ENCODE assay signal across 8 cellular contexts in the genomic region with DNA sequence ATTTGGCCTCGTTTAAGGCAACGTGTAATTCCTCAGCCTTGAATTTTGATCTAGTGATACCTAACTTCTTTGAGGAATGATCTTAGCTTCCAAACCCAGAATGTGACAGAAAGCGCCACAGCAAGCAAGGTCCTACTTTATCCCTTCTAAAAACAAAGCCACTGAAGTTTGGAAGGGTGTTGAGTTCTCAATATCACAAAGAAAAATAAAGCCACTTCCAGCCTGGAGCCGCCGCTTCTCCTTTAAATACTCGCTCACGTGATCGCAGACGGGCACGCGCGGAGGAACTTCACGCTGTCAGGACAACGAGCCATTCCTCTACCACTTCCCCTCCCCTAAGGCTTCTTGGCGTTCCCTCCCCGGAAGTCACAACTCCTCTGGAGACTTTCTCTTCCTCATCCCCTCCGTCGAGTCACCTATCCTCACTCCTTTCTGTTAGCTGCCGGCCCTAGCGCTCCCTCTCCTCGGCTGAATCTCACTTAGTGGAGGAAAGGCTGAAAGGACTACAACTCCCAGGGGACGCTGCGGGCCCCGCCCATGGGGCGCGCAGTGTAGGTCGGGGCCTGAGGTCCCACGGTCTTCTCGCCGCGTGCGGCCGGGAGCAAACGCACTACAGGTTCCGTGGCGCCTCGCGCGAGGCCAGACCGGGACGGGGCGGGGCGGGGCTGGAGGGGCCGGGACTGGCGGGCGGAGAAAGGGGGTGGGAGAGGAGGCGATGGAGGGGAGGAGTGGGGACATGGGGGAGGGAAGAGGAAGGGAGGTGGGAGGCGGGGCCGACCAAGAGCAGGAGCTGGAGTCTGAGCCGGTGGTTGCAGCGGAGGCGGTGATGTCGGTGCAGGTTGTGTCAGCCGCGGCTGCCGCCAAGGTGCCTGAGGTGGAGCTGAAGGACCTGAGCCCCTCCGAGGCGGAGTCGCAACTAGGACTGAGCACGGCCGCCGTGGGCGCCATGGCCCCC. TPM values are rescaled to one million over a fixed set of nuclear protein-coding genes. Genes with fewer than 3 reads are reported as not detected.
DNase-seq lines count a peak whose midpoint lies in the region; ATAC-seq and TF ChIP-seq lines count a peak whose summit lies in the region.

AHCYL2 (plus strand) TSS at position 780 of the 955 bp plus-strand sequence.

- H3K4me3 Mint-ChIP-seq in activated naive CD8-positive, alpha-beta T cell, result peak within 1 kb of the TSS; percentile 96
- H3K4me3 Mint-ChIP-seq in glutamatergic neuron (ENCODE audit: unreplicated experiment), result peak within 1 kb of the TSS; percentile 100

- no peaks in the 10 kb centered on the region for H3K36me3 Mint-ChIP-seq in activated naive CD8-positive, alpha-beta T cell
- no peaks in the 10 kb centered on the region for H3K36me3 Mint-ChIP-seq in glutamatergic neuron (ENCODE audit: unreplicated experiment)

- intact Hi-C loops in testis (cut with DNase I; ENCODE audit: low total_unique reads), result loop anchor here (10.0 kb wide), 1 partner anchor 70 kb away; no protein-coding TSS in a partner anchor

- peaks cover 11% of the 10 kb centered on the region for H3K4me1 ChIP-seq in osteoblast (ENCODE audit: insufficient read depth, low read length)
- H3K4me1 ChIP-seq in testis, result peaks cover 21% of the 10 kb centered on the region

- WGBS in testis, 2 donors, result 1% methylated on average over 50 to 58 of the region's 63 CpGs

- H3K4me1 Mint-ChIP-seq in activated naive CD8-positive, alpha-beta T cell (ENCODE audit: low read depth), result peaks cover 41% of the 10 kb centered on the region
- H3K4me1 Mint-ChIP-seq in glutamatergic neuron (ENCODE audit: low read depth, unreplicated experiment), result peaks cover 11% of the 10 kb centered on the region

- peak within 1 kb of the TSS; percentile 98 for H3K27ac Mint-ChIP-seq in activated naive CD8-positive, alpha-beta T cell
- peak within 1 kb of the TSS; percentile 97 for H3K27ac Mint-ChIP-seq in glutamatergic neuron (ENCODE audit: unreplicated experiment)

- H3K4me2 ChIP-seq in osteoblast (ENCODE audit: insufficient read depth, low read length), result peak within 1 kb of the TSS; percentile 99

- peaks cover 4% of the 10 kb centered on the region for H3K79me2 ChIP-seq in osteoblast (ENCODE audit: insufficient read depth, low read length)

- H3K4me3 ChIP-seq in GM12864 (ENCODE audit: low read depth, low read length) (peak within 1 kb of the TSS; percentile 81), osteoblast (ENCODE audit: insufficient read depth, low read length) (peak within 1 kb of the TSS; percentile 82), testis (peak within 1 kb of the TSS; percentile 82 to 87)

- H3K9me3 ChIP-seq in osteoblast (ENCODE audit: low read depth, low read length), result no peaks in the 10 kb centered on the region
- no peaks in the 10 kb centered on the region for H3K9me3 ChIP-seq in testis

- no peaks in the 10 kb centered on the region for H3K9me3 Mint-ChIP-seq in activated naive CD8-positive, alpha-beta T cell (ENCODE audit: low read depth)
- H3K9me3 Mint-ChIP-seq in glutamatergic neuron (ENCODE audit: unreplicated experiment), result peaks cover 9% of the 10 kb centered on the region

- peak within 1 kb of the TSS; percentile 96 for H2AFZ ChIP-seq in osteoblast (ENCODE audit: low read length)

- peak; percentile 90 for ATAC-seq in HG02678 (IDR thresholded peaks at IDR 0.05; ENCODE audit: unreplicated experiment)

- no peak for TF ChIP-seq CTCF in GM12864 (IDR thresholded peaks at IDR 0.05; ENCODE audit: low read depth, low read length, missing control alignments)
- TF ChIP-seq CTCF in glutamatergic neuron (IDR thresholded peaks at IDR 0.05; ENCODE audit: partially characterized antibody, unreplicated experiment), result no peak
- no peak for TF ChIP-seq CTCF in osteoblast (IDR thresholded peaks at IDR 0.05; ENCODE audit: extremely low read depth, low read depth, low read length)
- no peak for TF ChIP-seq CTCF in testis (IDR thresholded peaks at IDR 0.05)

- H3K27me3 ChIP-seq in osteoblast (ENCODE audit: insufficient read depth, low read length) (no peaks in the 10 kb centered on the region), testis (no peaks in the 10 kb centered on the region)

- no peaks in the 10 kb centered on the region for H3K27me3 Mint-ChIP-seq in activated naive CD8-positive, alpha-beta T cell
- peaks cover 4% of the 10 kb centered on the region for H3K27me3 Mint-ChIP-seq in glutamatergic neuron (ENCODE audit: unreplicated experiment)

- H3K36me3 ChIP-seq in osteoblast (ENCODE audit: insufficient read depth, low read length) (no peaks in the 10 kb centered on the region), testis (ENCODE audit: low read depth, missing control alignments) (no peaks in the 10 kb centered on the region)

- no peak for TF ChIP-seq POLR2A in testis (IDR thresholded peaks at IDR 0.05)

- peaks cover 9% of the 10 kb centered on the region for H4K20me1 ChIP-seq in osteoblast (ENCODE audit: insufficient read depth, low read length)

- H3K27ac ChIP-seq in osteoblast (ENCODE audit: low read depth, low read length), result peak within 1 kb of the TSS; percentile 87
- H3K27ac ChIP-seq in testis, result peak within 1 kb of the TSS; percentile 88 to 99

- DNase-seq in GM12864 (ENCODE audit: low read depth) (peak; percentile 91), NCI-H1105 treated with DMSO at 0.1 percent for 48 hours (lab: John Stamatoyannopoulos, UW) (peak; percentile 96), SKM-1 treated with dmso at 0.1 percent for 144 hours (lab: John Stamatoyannopoulos, UW; ENCODE audit: unreplicated experiment) (peak; percentile 98), glutamatergic neuron (peak; percentile 96), osteoblast (ENCODE audit: insufficient read length, low spot score, missing footprints) (peak; percentile 97), testis (peak; percentile 98)

RNA-seq across cellular contexts. Expression of gene AHCYL2, which starts in this region (rescaled TPM):
- total RNA-seq in glutamatergic neuron (ENCODE audit: unreplicated experiment) (16.8 TPM), osteoblast (10.1 and 11.2 TPM in 2 replicates), testis (10 to 100 TPM; 46.1 to 61.3 TPM)
- 26.4 TPM for polyA plus RNA-seq in testis (ENCODE audit: insufficient read depth, low read depth, low replicate concordance)

Comparison
In these comparisons a context has a peak if more than half of its experiments do, and no peak if none do; other contexts are left out.
1. Peak in every context shown above with its lines: DNase-seq, ATAC-seq, H3K4me3 ChIP-seq and H3K27ac ChIP-seq.